In the genomic region with DNA sequence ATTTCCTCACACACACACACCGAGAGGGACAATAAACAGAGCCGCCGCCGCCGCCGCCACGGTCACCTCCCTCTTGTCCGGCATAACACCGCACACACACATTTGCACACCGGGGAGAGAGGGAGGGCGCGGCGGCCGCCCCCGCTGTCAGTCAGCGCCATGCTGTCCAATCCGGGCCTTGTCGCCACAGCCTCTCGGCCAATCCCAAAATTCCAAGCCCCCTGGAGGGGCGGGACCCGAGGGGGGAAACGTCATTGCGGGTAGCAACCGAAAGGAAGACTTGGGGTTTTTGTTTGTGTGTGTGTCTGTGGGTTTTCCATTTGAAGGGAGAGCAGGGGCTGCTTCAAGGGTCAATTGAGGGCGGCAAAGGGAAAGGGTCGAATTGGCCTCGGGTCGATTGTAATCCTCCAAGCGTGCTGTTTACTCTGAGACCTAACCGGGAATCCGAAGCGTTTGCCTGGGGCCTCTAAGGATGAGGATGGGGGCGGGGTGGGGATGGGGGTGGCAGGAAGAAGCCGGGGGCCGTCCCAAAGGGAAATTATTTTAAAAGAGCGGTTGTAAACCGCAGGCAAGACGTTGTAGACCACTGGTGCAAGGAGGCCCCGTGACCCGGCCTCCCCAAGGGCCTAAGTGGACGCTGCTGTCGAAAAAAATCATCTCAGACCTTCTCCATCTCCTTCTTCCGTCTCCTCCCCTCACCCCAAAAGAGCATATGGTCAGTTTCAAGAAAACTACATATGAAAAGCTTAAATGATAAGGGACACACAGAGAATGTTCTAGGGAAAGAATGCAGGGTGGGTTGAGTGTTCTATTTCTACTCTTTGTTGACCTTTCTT, we compare ENCODE assay signal across 1 cellular context.
TF ChIP-seq lines count a peak whose summit lies in the region.

A gene with protein sequence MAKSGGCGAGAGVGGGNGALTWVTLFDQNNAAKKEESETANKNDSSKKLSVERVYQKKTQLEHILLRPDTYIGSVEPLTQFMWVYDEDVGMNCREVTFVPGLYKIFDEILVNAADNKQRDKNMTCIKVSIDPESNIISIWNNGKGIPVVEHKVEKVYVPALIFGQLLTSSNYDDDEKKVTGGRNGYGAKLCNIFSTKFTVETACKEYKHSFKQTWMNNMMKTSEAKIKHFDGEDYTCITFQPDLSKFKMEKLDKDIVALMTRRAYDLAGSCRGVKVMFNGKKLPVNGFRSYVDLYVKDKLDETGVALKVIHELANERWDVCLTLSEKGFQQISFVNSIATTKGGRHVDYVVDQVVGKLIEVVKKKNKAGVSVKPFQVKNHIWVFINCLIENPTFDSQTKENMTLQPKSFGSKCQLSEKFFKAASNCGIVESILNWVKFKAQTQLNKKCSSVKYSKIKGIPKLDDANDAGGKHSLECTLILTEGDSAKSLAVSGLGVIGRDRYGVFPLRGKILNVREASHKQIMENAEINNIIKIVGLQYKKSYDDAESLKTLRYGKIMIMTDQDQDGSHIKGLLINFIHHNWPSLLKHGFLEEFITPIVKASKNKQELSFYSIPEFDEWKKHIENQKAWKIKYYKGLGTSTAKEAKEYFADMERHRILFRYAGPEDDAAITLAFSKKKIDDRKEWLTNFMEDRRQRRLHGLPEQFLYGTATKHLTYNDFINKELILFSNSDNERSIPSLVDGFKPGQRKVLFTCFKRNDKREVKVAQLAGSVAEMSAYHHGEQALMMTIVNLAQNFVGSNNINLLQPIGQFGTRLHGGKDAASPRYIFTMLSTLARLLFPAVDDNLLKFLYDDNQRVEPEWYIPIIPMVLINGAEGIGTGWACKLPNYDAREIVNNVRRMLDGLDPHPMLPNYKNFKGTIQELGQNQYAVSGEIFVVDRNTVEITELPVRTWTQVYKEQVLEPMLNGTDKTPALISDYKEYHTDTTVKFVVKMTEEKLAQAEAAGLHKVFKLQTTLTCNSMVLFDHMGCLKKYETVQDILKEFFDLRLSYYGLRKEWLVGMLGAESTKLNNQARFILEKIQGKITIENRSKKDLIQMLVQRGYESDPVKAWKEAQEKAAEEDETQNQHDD (N-terminal part only) (minus strand): TSS at position 98 of the 836 bp plus-strand sequence. CDS start 610 bp downstream, outside the sequence.

TF ChIP-seq in K562, 482 proteins besides CTCF, POLR2A, EP300 and RAD21 (continued from another document and continues in another):
- TF ChIP-seq, protein P1, sequence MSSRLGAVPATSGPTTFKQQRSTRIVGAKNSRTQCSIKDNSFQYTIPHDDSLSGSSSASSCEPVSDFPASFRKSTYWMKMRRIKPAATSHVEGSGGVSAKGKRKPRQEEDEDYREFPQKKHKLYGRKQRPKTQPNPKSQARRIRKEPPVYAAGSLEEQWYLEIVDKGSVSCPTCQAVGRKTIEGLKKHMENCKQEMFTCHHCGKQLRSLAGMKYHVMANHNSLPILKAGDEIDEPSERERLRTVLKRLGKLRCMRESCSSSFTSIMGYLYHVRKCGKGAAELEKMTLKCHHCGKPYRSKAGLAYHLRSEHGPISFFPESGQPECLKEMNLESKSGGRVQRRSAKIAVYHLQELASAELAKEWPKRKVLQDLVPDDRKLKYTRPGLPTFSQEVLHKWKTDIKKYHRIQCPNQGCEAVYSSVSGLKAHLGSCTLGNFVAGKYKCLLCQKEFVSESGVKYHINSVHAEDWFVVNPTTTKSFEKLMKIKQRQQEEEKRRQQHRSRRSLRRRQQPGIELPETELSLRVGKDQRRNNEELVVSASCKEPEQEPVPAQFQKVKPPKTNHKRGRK (tag; IDR thresholded peaks at IDR 0.05): no peak
- TF ChIP-seq COPS2 (conservative IDR thresholded peaks at IDR 0.05): no peak
- TF ChIP-seq, protein P2, sequence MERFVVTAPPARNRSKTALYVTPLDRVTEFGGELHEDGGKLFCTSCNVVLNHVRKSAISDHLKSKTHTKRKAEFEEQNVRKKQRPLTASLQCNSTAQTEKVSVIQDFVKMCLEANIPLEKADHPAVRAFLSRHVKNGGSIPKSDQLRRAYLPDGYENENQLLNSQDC (CRISPR knock-in tag; IDR thresholded peaks at IDR 0.05): peak; percentile 88; the same call in 1 of the 2 replicates
- TF ChIP-seq ZBTB1 (CRISPR knock-in tag; IDR thresholded peaks at IDR 0.05; ENCODE audit: borderline replicate concordance, low read depth): no peak
- no peak for TF ChIP-seq ZNF121 (CRISPR knock-in tag; conservative IDR thresholded peaks at IDR 0.05)
- TF ChIP-seq GTF2E2 (tag; IDR thresholded peaks at IDR 0.05): peak; percentile 67; the same call in 1 of the 2 replicates
- TF ChIP-seq, protein P3, sequence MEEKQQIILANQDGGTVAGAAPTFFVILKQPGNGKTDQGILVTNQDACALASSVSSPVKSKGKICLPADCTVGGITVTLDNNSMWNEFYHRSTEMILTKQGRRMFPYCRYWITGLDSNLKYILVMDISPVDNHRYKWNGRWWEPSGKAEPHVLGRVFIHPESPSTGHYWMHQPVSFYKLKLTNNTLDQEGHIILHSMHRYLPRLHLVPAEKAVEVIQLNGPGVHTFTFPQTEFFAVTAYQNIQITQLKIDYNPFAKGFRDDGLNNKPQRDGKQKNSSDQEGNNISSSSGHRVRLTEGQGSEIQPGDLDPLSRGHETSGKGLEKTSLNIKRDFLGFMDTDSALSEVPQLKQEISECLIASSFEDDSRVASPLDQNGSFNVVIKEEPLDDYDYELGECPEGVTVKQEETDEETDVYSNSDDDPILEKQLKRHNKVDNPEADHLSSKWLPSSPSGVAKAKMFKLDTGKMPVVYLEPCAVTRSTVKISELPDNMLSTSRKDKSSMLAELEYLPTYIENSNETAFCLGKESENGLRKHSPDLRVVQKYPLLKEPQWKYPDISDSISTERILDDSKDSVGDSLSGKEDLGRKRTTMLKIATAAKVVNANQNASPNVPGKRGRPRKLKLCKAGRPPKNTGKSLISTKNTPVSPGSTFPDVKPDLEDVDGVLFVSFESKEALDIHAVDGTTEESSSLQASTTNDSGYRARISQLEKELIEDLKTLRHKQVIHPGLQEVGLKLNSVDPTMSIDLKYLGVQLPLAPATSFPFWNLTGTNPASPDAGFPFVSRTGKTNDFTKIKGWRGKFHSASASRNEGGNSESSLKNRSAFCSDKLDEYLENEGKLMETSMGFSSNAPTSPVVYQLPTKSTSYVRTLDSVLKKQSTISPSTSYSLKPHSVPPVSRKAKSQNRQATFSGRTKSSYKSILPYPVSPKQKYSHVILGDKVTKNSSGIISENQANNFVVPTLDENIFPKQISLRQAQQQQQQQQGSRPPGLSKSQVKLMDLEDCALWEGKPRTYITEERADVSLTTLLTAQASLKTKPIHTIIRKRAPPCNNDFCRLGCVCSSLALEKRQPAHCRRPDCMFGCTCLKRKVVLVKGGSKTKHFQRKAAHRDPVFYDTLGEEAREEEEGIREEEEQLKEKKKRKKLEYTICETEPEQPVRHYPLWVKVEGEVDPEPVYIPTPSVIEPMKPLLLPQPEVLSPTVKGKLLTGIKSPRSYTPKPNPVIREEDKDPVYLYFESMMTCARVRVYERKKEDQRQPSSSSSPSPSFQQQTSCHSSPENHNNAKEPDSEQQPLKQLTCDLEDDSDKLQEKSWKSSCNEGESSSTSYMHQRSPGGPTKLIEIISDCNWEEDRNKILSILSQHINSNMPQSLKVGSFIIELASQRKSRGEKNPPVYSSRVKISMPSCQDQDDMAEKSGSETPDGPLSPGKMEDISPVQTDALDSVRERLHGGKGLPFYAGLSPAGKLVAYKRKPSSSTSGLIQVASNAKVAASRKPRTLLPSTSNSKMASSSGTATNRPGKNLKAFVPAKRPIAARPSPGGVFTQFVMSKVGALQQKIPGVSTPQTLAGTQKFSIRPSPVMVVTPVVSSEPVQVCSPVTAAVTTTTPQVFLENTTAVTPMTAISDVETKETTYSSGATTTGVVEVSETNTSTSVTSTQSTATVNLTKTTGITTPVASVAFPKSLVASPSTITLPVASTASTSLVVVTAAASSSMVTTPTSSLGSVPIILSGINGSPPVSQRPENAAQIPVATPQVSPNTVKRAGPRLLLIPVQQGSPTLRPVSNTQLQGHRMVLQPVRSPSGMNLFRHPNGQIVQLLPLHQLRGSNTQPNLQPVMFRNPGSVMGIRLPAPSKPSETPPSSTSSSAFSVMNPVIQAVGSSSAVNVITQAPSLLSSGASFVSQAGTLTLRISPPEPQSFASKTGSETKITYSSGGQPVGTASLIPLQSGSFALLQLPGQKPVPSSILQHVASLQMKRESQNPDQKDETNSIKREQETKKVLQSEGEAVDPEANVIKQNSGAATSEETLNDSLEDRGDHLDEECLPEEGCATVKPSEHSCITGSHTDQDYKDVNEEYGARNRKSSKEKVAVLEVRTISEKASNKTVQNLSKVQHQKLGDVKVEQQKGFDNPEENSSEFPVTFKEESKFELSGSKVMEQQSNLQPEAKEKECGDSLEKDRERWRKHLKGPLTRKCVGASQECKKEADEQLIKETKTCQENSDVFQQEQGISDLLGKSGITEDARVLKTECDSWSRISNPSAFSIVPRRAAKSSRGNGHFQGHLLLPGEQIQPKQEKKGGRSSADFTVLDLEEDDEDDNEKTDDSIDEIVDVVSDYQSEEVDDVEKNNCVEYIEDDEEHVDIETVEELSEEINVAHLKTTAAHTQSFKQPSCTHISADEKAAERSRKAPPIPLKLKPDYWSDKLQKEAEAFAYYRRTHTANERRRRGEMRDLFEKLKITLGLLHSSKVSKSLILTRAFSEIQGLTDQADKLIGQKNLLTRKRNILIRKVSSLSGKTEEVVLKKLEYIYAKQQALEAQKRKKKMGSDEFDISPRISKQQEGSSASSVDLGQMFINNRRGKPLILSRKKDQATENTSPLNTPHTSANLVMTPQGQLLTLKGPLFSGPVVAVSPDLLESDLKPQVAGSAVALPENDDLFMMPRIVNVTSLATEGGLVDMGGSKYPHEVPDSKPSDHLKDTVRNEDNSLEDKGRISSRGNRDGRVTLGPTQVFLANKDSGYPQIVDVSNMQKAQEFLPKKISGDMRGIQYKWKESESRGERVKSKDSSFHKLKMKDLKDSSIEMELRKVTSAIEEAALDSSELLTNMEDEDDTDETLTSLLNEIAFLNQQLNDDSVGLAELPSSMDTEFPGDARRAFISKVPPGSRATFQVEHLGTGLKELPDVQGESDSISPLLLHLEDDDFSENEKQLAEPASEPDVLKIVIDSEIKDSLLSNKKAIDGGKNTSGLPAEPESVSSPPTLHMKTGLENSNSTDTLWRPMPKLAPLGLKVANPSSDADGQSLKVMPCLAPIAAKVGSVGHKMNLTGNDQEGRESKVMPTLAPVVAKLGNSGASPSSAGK (IDR thresholded peaks at IDR 0.05): no peak
- TF ChIP-seq ADNP (tag; IDR thresholded peaks at IDR 0.05): no peak
- TF ChIP-seq OTX1 (CRISPR knock-in tag; IDR thresholded peaks at IDR 0.05): 0 out of 2 replicates have a peak, but pooled peaks have one; percentile 63
- TF ChIP-seq GTF2F1 (IDR thresholded peaks at IDR 0.05; ENCODE audit: low read depth, low read length): peak; percentile 97; the same call in 1 of the 2 replicates
- TF ChIP-seq CREB1 (IDR thresholded peaks at IDR 0.05): peak; percentile 97
- TF ChIP-seq CREB1 (CRISPR knock-in tag; IDR thresholded peaks at IDR 0.05): peak; percentile 98
- peak; percentile 84 for TF ChIP-seq TAF1 (IDR thresholded peaks at IDR 0.05; ENCODE audit: control insufficient read depth, extremely low read depth, insufficient read depth, low read length, severe bottlenecking)
- TF ChIP-seq ZNF778 (CRISPR knock-in tag; IDR thresholded peaks at IDR 0.05): no peak
- TF ChIP-seq WHSC1 (IDR thresholded peaks at IDR 0.05; ENCODE audit: low read length): no peak
- peak; percentile 98 for TF ChIP-seq CREM (IDR thresholded peaks at IDR 0.05; ENCODE audit: low read depth)
- TF ChIP-seq, protein P4, sequence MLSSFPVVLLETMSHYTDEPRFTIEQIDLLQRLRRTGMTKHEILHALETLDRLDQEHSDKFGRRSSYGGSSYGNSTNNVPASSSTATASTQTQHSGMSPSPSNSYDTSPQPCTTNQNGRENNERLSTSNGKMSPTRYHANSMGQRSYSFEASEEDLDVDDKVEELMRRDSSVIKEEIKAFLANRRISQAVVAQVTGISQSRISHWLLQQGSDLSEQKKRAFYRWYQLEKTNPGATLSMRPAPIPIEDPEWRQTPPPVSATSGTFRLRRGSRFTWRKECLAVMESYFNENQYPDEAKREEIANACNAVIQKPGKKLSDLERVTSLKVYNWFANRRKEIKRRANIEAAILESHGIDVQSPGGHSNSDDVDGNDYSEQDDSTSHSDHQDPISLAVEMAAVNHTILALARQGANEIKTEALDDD (IDR thresholded peaks at IDR 0.05): no peak
- TF ChIP-seq, protein P5, sequence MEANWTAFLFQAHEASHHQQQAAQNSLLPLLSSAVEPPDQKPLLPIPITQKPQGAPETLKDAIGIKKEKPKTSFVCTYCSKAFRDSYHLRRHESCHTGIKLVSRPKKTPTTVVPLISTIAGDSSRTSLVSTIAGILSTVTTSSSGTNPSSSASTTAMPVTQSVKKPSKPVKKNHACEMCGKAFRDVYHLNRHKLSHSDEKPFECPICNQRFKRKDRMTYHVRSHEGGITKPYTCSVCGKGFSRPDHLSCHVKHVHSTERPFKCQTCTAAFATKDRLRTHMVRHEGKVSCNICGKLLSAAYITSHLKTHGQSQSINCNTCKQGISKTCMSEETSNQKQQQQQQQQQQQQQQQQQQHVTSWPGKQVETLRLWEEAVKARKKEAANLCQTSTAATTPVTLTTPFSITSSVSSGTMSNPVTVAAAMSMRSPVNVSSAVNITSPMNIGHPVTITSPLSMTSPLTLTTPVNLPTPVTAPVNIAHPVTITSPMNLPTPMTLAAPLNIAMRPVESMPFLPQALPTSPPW (CRISPR knock-in tag; IDR thresholded peaks at IDR 0.05): peak; percentile 100
- 0 out of 2 replicates have a peak, but pooled peaks have one; percentile 17 for TF ChIP-seq ZNF197 (CRISPR knock-in tag; IDR thresholded peaks at IDR 0.05; ENCODE audit: low read depth)
- TF ChIP-seq, protein P6, sequence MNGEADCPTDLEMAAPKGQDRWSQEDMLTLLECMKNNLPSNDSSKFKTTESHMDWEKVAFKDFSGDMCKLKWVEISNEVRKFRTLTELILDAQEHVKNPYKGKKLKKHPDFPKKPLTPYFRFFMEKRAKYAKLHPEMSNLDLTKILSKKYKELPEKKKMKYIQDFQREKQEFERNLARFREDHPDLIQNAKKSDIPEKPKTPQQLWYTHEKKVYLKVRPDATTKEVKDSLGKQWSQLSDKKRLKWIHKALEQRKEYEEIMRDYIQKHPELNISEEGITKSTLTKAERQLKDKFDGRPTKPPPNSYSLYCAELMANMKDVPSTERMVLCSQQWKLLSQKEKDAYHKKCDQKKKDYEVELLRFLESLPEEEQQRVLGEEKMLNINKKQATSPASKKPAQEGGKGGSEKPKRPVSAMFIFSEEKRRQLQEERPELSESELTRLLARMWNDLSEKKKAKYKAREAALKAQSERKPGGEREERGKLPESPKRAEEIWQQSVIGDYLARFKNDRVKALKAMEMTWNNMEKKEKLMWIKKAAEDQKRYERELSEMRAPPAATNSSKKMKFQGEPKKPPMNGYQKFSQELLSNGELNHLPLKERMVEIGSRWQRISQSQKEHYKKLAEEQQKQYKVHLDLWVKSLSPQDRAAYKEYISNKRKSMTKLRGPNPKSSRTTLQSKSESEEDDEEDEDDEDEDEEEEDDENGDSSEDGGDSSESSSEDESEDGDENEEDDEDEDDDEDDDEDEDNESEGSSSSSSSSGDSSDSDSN (IDR thresholded peaks at IDR 0.05; ENCODE audit: borderline replicate concordance in 1 of 2, low read depth in 2 of 2, low read length in 2 of 2): no peak
- TF ChIP-seq, protein P7, sequence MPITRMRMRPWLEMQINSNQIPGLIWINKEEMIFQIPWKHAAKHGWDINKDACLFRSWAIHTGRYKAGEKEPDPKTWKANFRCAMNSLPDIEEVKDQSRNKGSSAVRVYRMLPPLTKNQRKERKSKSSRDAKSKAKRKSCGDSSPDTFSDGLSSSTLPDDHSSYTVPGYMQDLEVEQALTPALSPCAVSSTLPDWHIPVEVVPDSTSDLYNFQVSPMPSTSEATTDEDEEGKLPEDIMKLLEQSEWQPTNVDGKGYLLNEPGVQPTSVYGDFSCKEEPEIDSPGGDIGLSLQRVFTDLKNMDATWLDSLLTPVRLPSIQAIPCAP (CRISPR knock-in tag; IDR thresholded peaks at IDR 0.05; ENCODE audit: borderline replicate concordance): no peak
- TF ChIP-seq ZNF79 (CRISPR knock-in tag; IDR thresholded peaks at IDR 0.05; ENCODE audit: low read depth): no peak
- no peak for TF ChIP-seq XRCC5 (IDR thresholded peaks at IDR 0.05; ENCODE audit: low read depth, low read length)
- peak; percentile 68 for TF ChIP-seq TAF9B (IDR thresholded peaks at IDR 0.05; ENCODE audit: partially characterized antibody)
- TF ChIP-seq ZC3H8 (IDR thresholded peaks at IDR 0.05): no peak
- TF ChIP-seq DNMT1 (IDR thresholded peaks at IDR 0.05): no peak
